In the genomic region with DNA sequence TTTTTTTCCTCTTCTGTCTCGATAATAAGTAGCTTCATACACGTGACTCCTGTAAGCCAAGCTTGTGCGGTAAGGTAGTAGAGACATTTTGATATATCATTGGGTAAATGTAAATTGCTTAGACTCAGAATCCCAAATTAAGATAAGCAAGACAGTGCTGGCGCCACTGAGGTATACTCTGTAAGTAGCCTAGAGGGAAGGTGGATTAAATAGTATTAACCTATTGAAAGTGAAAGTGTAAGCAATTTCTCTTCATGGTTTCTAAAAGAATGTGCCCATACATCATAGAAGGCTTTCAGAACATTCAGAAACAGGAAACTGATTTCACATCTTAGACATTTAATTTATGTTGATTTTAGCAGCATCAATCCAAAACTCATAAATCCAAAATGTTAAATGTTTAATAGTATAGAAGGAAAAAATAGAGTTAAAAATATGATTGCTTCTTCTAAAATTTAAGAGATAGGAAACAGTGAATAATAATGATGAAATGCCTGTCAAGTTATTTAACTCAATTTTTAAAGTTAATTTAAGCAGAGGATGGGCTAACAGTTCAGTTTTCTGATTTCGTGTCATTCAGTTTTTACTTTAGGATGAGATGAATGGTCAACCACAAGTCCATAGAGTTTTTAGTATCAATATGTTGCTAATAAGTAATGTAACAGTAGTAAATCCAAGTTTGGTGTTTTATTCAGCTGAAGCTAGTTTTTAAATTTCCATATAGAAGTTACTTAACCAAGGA, we compare ENCODE assay signal across 8 cellular contexts. TPM values are rescaled to one million over a fixed set of nuclear protein-coding genes. Genes with fewer than 3 reads are reported as not detected.
DNase-seq lines count a peak whose midpoint lies in the region; ATAC-seq lines count a peak whose summit lies in the region.

No MANE protein-coding gene starts in this region.

- H3K36me3 Mint-ChIP-seq in activated naive CD8-positive, alpha-beta T cell treated with anti-CD3 and anti-CD28 coated beads for 36 hours: no peaks in the 10 kb centered on the region

- no peaks in the 10 kb centered on the region for H3K27me3 ChIP-seq in ACC112 (ENCODE audit: insufficient read depth, low read length)

- no peaks in the 10 kb centered on the region for H3K36me3 ChIP-seq in ACC112 (ENCODE audit: insufficient read depth, low read length)

- H3K4me1 ChIP-seq in ACC112 (ENCODE audit: control insufficient read depth, insufficient read depth, low read length, unreplicated experiment): peaks cover 6% of the 10 kb centered on the region

- peak overlapping the region; percentile 29; the same call in 1 of the 2 replicates for H3K4me3 ChIP-seq in ACC112 (ENCODE audit: low read depth, low read length)

- no peaks in the 10 kb centered on the region for H3K9me3 Mint-ChIP-seq in activated naive CD8-positive, alpha-beta T cell treated with anti-CD3 and anti-CD28 coated beads for 36 hours

- peak; percentile 69 for ATAC-seq in GM19372 (IDR thresholded peaks at IDR 0.05; ENCODE audit: low read depth, unreplicated experiment)
- peak; percentile 88 for ATAC-seq in HG03196 (IDR thresholded peaks at IDR 0.05; ENCODE audit: unreplicated experiment)

- no peaks in the 10 kb centered on the region for H3K79me2 ChIP-seq in ACC112 (ENCODE audit: control insufficient read depth, insufficient read depth, low read length, unreplicated experiment)

- no peak overlapping the region for H3K27ac ChIP-seq in ACC112 (ENCODE audit: low read depth, low read length)

- peak overlapping the region; percentile 64 for H3K4me3 Mint-ChIP-seq in activated naive CD8-positive, alpha-beta T cell treated with anti-CD3 and anti-CD28 coated beads for 36 hours

- H3K27me3 Mint-ChIP-seq in activated naive CD8-positive, alpha-beta T cell treated with anti-CD3 and anti-CD28 coated beads for 36 hours: peaks cover 4% of the 10 kb centered on the region

- H3K4me1 Mint-ChIP-seq in activated naive CD8-positive, alpha-beta T cell treated with anti-CD3 and anti-CD28 coated beads for 36 hours: peaks cover 24% of the 10 kb centered on the region

- DNase-seq in activated naive CD8-positive, alpha-beta T cell treated with anti-CD3 and anti-CD28 coated beads for 36 hours: no peak
- DNase-seq in NCI-H2196 (lab: John Stamatoyannopoulos, UW; ENCODE audit: unreplicated experiment): no peak
- DNase-seq in NCI-H2029 (lab: John Stamatoyannopoulos, UW): no peak
- DNase-seq in stimulated activated CD8-positive, alpha-beta memory T cell treated with anti-CD3 and anti-CD28 coated beads, Interleukin-4, amount 100 ng/mL, for 48 hours: no peak
- no peak for DNase-seq in effector CD8-positive, alpha-beta T cell (lab: John Stamatoyannopoulos, UW)

- peak overlapping the region; percentile 81 for H3K27ac Mint-ChIP-seq in activated naive CD8-positive, alpha-beta T cell treated with anti-CD3 and anti-CD28 coated beads for 36 hours

- peak overlapping the region; percentile 16 for H2AFZ ChIP-seq in ACC112 (ENCODE audit: low read length, unreplicated experiment)

RNA-seq across cellular contexts. Expression of gene LRRC72, which starts 36.8 kb away (rescaled TPM):
- not detected for total RNA-seq in activated naive CD8-positive, alpha-beta T cell treated with anti-CD3 and anti-CD28 coated beads for 36 hours
